8 cellular contexts compared by ENCODE assay signal in genomic region chr3:146544013-146544928, GRCh38. TPM values are rescaled to one million over a fixed set of nuclear protein-coding genes. Genes with fewer than 3 reads are reported as not detected.
DNase-seq lines count a peak whose midpoint lies in the region; ATAC-seq and TF ChIP-seq lines count a peak whose summit lies in the region.

TSS of gene PLSCR1 (minus strand) at chr3:146544607. CDS start at chr3:146536552, 8,055 bp downstream.

- peak within 1 kb of the TSS; percentile 98 for H3K27ac ChIP-seq in ovary
- peak within 1 kb of the TSS; percentile 85 for H3K27ac ChIP-seq in thymus (ENCODE audit: low read depth)

- H3K4me1 ChIP-seq in ovary (ENCODE audit: insufficient read depth): peaks cover 6% of the 10 kb centered on the region
- no peaks in the 10 kb centered on the region for H3K4me1 ChIP-seq in thymus (ENCODE audit: control insufficient read depth, insufficient read depth, low read length)

- no peaks in the 10 kb centered on the region for H3K9me3 ChIP-seq in ovary
- no peaks in the 10 kb centered on the region for H3K9me3 ChIP-seq in thymus (ENCODE audit: control insufficient read depth)

- H3K36me3 ChIP-seq in ovary (no peaks in the 10 kb centered on the region), thymus (ENCODE audit: control insufficient read depth, insufficient read depth) (no peaks in the 10 kb centered on the region)

- ATAC-seq in HG02571 (IDR thresholded peaks at IDR 0.05; ENCODE audit: unreplicated experiment): peak; percentile 85
- peak; percentile 92 for ATAC-seq in Right ventricle myocardium superior (ENCODE audit: poor library complexity)

- peak; percentile 70 for DNase-seq in GM12864 (ENCODE audit: low read depth)
- peak; percentile 97 for DNase-seq in NB4 (ENCODE audit: low read depth)
- peak; percentile 98 for DNase-seq in SW 1271 (lab: John Stamatoyannopoulos, UW)
- DNase-seq in activated naive CD8-positive, alpha-beta T cell treated with anti-CD3 and anti-CD28 coated beads, Interleukin-2, amount 50 U/mL, for 16 hours (ENCODE audit: low read depth, low spot score): peak; percentile 40
- DNase-seq in Right ventricle myocardium superior: peak; percentile 95
- peak; percentile 90 to 95 (median 92) for DNase-seq in ovary

- TF ChIP-seq EP300 in ovary (IDR thresholded peaks at IDR 0.05): peak; percentile 94

- no peak for TF ChIP-seq POLR2A in NB4 (IDR thresholded peaks at IDR 0.05; ENCODE audit: extremely low read depth, insufficient read length)
- peak; percentile 83 for TF ChIP-seq POLR2A in ovary (IDR thresholded peaks at IDR 0.05)

- H3K4me3 ChIP-seq in GM12864 (ENCODE audit: low read depth, low read length): peak within 1 kb of the TSS; percentile 77
- H3K4me3 ChIP-seq in NB4 (ENCODE audit: low read depth, low read length): peak within 1 kb of the TSS; percentile 75
- peak within 1 kb of the TSS; percentile 59 for H3K4me3 ChIP-seq in ovary
- H3K4me3 ChIP-seq in thymus (ENCODE audit: low read length): peak within 1 kb of the TSS; percentile 82

- 0 to 14% (median 0%) methylated on average over 51 of the region's 51 CpGs for WGBS in ovary, 3 donors
- under 1% methylated on average over 51 of the region's 51 CpGs for WGBS in thymus

- TF ChIP-seq CTCF in GM12864 (IDR thresholded peaks at IDR 0.05; ENCODE audit: low read depth, low read length, missing control alignments): no peak
- TF ChIP-seq CTCF in NB4 (IDR thresholded peaks at IDR 0.05; ENCODE audit: low read depth, low read length): no peak
- peak in 1 of 3 donors; percentile 8 for TF ChIP-seq CTCF in ovary (IDR thresholded peaks at IDR 0.05)

- H3K27me3 ChIP-seq in ovary: no peaks in the 10 kb centered on the region
- H3K27me3 ChIP-seq in thymus (ENCODE audit: control insufficient read depth, insufficient read depth): no peaks in the 10 kb centered on the region

- intact Hi-C loops in Right ventricle myocardium superior (cut with DNase I): no loop called here
- intact Hi-C loops in ovary (cut with DNase I): loop anchor here in 1 of 4 donors (10.0 kb wide), 1 partner anchor 289 kb away; the partner anchor contains the start of gene PLSCR4

RNA-seq across cellular contexts. Expression of gene PLSCR1, which starts in this region (rescaled TPM):
- total RNA-seq in Right ventricle myocardium superior (26.0 TPM), ovary (100 to 1,000 TPM in 5 of 7 donors, 10 to 100 TPM in 2; 74.4 to 156 (median 117) TPM)
- polyA plus RNA-seq in ovary (10 to 100 TPM; 56.6 to 63.9 TPM), thymus (98.8 TPM)

Comparison
In these comparisons a context has a peak if more than half of its experiments do, and no peak if none do; other contexts are left out.
1. Peak in every context shown above with its lines: DNase-seq, ATAC-seq, H3K4me3 ChIP-seq and H3K27ac ChIP-seq.
2. DNase-seq: peak in every context shown above with its lines; median percentile 98 in SW 1271; 97 in NB4; 95 in Right ventricle myocardium superior; 92 in ovary; 70 in GM12864; 40 in activated naive CD8-positive, alpha-beta T cell treated with anti-CD3 and anti-CD28 coated beads, Interleukin-2, amount 50 U/mL, for 16 hours.